Comparison of ENCODE assay signal across 8 cellular contexts in genomic region chr3:12841085-12841969, GRCh38. TPM values are rescaled to one million over a fixed set of nuclear protein-coding genes. Genes with fewer than 3 reads are reported as not detected.
DNase-seq lines count a peak whose midpoint lies in the region; FAIRE-seq and TF ChIP-seq lines count a peak whose summit lies in the region.

Gene RPL32 (minus strand): TSS chr3:12841565. CDS start chr3:12840237, 1,328 bp downstream.

- H3K27me3 ChIP-seq in HAP-1 (ENCODE audit: low read depth) (no peaks in the 10 kb centered on the region), MG63 (no peaks in the 10 kb centered on the region), neural cell (ENCODE audit: insufficient read depth, low read depth, low read length) (no peaks in the 10 kb centered on the region), stomach (no peaks in the 10 kb centered on the region)

- DNase-seq in HAP-1 (ENCODE audit: low spot score in 2 of 2), result peak; percentile 89 to 93
- peak; percentile 80 for DNase-seq in MG63
- DNase-seq in SHP77 treated with DMSO at 0.1 percent for 48 hours (lab: John Stamatoyannopoulos, UW), result peak; percentile 89
- DNase-seq in activated effector memory CD4-positive, alpha-beta T cell treated with anti-CD3 and anti-CD28 coated beads, Interleukin-2, amount 50 U/mL, for 16 hours, result peak; percentile 94
- DNase-seq in fibroblast of villous mesenchyme (ENCODE audit: low read depth), result peak; percentile 98
- peak; percentile 88 for DNase-seq in stomach

- H3K9ac ChIP-seq in neural cell (ENCODE audit: low read length), result peak within 1 kb of the TSS; percentile 89

- peak within 1 kb of the TSS; percentile 92 for H2AFZ ChIP-seq in neural cell (ENCODE audit: low read depth, low read length)

- TF ChIP-seq CTCF in fibroblast of villous mesenchyme (IDR thresholded peaks at IDR 0.05; ENCODE audit: insufficient read depth, low read depth, low read length) (peak; percentile 78), neural cell (IDR thresholded peaks at IDR 0.05; ENCODE audit: poor library complexity, severe bottlenecking) (peak; percentile 95), stomach (IDR thresholded peaks at IDR 0.05) (peak in 5 of 7 experiments; percentile 40 to 93 (median 76))

- WGBS in stomach, 5 donors, result 0 to 2% (median 0%) methylated on average over 45 to 48 of the region's 48 CpGs

- H4K20me1 ChIP-seq in neural cell (ENCODE audit: insufficient read depth), result peaks cover 3% of the 10 kb centered on the region

- intact Hi-C loops in stomach (cut with DNase I; ENCODE audit: low total_unique reads), result no loop called here

- H3K9me3 ChIP-seq in HAP-1 (no peaks in the 10 kb centered on the region), MG63 (no peaks in the 10 kb centered on the region), neural cell (ENCODE audit: low read length) (no peaks in the 10 kb centered on the region), stomach (no peaks in the 10 kb centered on the region)

- H3K9me2 ChIP-seq in neural cell (ENCODE audit: insufficient read depth, low read length), result no peaks in the 10 kb centered on the region

- H3K79me2 ChIP-seq in neural cell (replicated peaks; ENCODE audit: insufficient read depth, low read length), result peaks cover 33% of the 10 kb centered on the region

- peak; percentile 91 for FAIRE-seq in G401.6 (lab: Jason Lieb, UNC)

- peak within 1 kb of the TSS; percentile 94 for H3K4me3 ChIP-seq in HAP-1
- peak within 1 kb of the TSS; percentile 81 for H3K4me3 ChIP-seq in MG63
- peak within 1 kb of the TSS; percentile 89 for H3K4me3 ChIP-seq in fibroblast of villous mesenchyme (ENCODE audit: low read depth, low read length)
- peak within 1 kb of the TSS; percentile 99 for H3K4me3 ChIP-seq in neural cell (ENCODE audit: low read length)
- H3K4me3 ChIP-seq in stomach, result peak within 1 kb of the TSS; percentile 72 to 99 (median 81)

- TF ChIP-seq POLR2A in stomach (IDR thresholded peaks at IDR 0.05), result peak in 2 of 4 donors; percentile 59 to 66

- TF ChIP-seq EP300 in neural cell (conservative IDR thresholded peaks at IDR 0.05; ENCODE audit: poor library complexity, severe bottlenecking) (peak; percentile 49), stomach (IDR thresholded peaks at IDR 0.05) (no peak)

- peak within 1 kb of the TSS; percentile 96 for H3K4me2 ChIP-seq in neural cell (ENCODE audit: low read length)

- H3K4me1 ChIP-seq in HAP-1 (peaks cover 19% of the 10 kb centered on the region), stomach (peaks cover 30 to 45% (median 37%) of the 10 kb centered on the region in 4 donors)

- no peak for TF ChIP-seq RAD21 in neural cell (conservative IDR thresholded peaks at IDR 0.05)

- in situ Hi-C loops in HAP-1 (cut with MboI; ENCODE audit: low sequenced_read_pairs), result no loop called here

- H3F3A ChIP-seq in neural cell (ENCODE audit: insufficient read depth, low read length, poor library complexity, severe bottlenecking), result no peaks in the 10 kb centered on the region

- H3K36me3 ChIP-seq in HAP-1 (replicated peaks), result peaks cover 49% of the 10 kb centered on the region
- peaks cover 48% of the 10 kb centered on the region for H3K36me3 ChIP-seq in MG63
- no peaks in the 10 kb centered on the region for H3K36me3 ChIP-seq in neural cell (ENCODE audit: insufficient read depth, low read length)
- H3K36me3 ChIP-seq in stomach, result peaks cover 35 to 38% (median 37%) of the 10 kb centered on the region in 4 donors

- peak within 1 kb of the TSS; percentile 80 for H3K27ac ChIP-seq in neural cell (ENCODE audit: low read length)
- H3K27ac ChIP-seq in stomach, result peak within 1 kb of the TSS; percentile 71 to 96 (median 87)

TF ChIP-seq in neural cell, 6 proteins besides CTCF, POLR2A, EP300 and RAD21:
- TF ChIP-seq EZH2 (IDR thresholded peaks at IDR 0.05; ENCODE audit: borderline replicate concordance, insufficient read depth, low read length, poor library complexity, severe bottlenecking) (no peak), SMC3 (conservative IDR thresholded peaks at IDR 0.05; ENCODE audit: poor library complexity) (peak; percentile 70), TAF1 (IDR thresholded peaks at IDR 0.05; ENCODE audit: low read depth) (peak; percentile 95), MXI1 (conservative IDR thresholded peaks at IDR 0.05; ENCODE audit: poor library complexity, severe bottlenecking) (peak; percentile 97), POLR2AphosphoS5 (IDR thresholded peaks at IDR 0.05) (peak; percentile 99), REST (IDR thresholded peaks at IDR 0.05; ENCODE audit: borderline replicate concordance) (peak; percentile 96)

RNA-seq across cellular contexts. Expression of gene RPL32, which starts in this region (rescaled TPM):
- total RNA-seq in MG63 (2014; rRNA removed; shearing (Covaris generic); ENCODE audit: low replicate concordance), result 1,545 and 2,409 TPM in 2 replicates
- 409 and 739 TPM in 2 replicates for total RNA-seq in fibroblast of villous mesenchyme
- 1,160 and 1,223 TPM in 2 replicates for polyA plus RNA-seq in neural cell
- 368 and 369 TPM in 2 replicates for polyA minus RNA-seq in neural cell
- 1,000 to 10,000 TPM in 3 of 5 donors, 100 to 1,000 TPM in 1, 10 to 100 TPM in 1; 71.5 to 2,292 (median 1,389) TPM for total RNA-seq in stomach
- polyA plus RNA-seq in stomach, result 1,000 to 10,000 TPM; 2,312 to 3,985 (median 3,806) TPM

Comparison
In these comparisons a context has a peak if more than half of its experiments do, and no peak if none do; other contexts are left out.
1. Peak in every context shown above with its lines: DNase-seq, H3K4me3 ChIP-seq and H3K27ac ChIP-seq.